ENCODE assay signal across 1 cellular context in genomic region chr13:94706854-94707399, GRCh38.
TF ChIP-seq lines count a peak whose summit lies in the region.

No MANE protein-coding gene starts in this region.

TF ChIP-seq in GM12878, 131 proteins besides CTCF, POLR2A, EP300 and RAD21:
- TF ChIP-seq DPF2 (IDR thresholded peaks at IDR 0.05): no peak
- peak; percentile 29 for TF ChIP-seq SUZ12 (IDR thresholded peaks at IDR 0.05; ENCODE audit: unreplicated experiment)
